ENCODE assay signal across 1 cellular context in genomic region chr11:11374358-11375148, GRCh38.
TF ChIP-seq lines count a peak whose summit lies in the region.

No MANE protein-coding gene starts in this region.

TF ChIP-seq in GM12878, 131 proteins besides CTCF, POLR2A, EP300 and RAD21 (continued from another document):
- TF ChIP-seq ZNF687 (IDR thresholded peaks at IDR 0.05) (no peak), BMI1 (IDR thresholded peaks at IDR 0.05; ENCODE audit: borderline replicate concordance) (no peak), CEBPZ (IDR thresholded peaks at IDR 0.05; ENCODE audit: low read depth, low read length) (no peak), CUX1 (IDR thresholded peaks at IDR 0.05; ENCODE audit: insufficient replicate concordance, low read depth, low read length) (no peak), ZSCAN29 (IDR thresholded peaks at IDR 0.05) (no peak)
